In the genomic region with DNA sequence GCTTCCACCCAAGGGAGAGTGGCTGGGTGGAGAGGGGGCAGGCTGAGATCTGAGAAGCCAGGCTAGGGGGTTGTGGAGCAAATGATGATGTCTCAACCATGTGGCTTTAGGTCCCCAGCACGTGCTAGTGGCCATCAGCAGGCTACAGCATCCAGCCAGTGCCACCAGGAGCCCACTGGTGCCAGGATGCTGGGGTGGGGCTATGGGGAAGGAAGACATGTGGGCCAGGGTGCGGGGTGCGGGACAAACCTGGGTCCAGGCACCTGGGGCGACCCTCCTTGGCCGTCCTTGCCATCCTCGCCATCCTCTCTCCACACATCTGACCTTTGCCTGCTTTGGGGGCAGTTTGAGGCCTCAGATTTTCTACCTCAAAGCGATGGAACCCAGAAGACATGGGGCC, we compare ENCODE assay signal across 16 cellular contexts.
A peak's percentile ranks its signal among the peaks of the same experiment; 100 is the strongest.
DNase-seq lines count a peak whose midpoint lies in the region; ATAC-seq and TF ChIP-seq lines count a peak whose summit lies in the region.
"Had no signal": no experiment of that assay in that cellular context is flagged by ENCODE, and none has a peak within 500 bp of the region (broad histone marks: within the 10 kb centered on the region; RNA-seq: fewer than 3 reads in every experiment).

No MANE protein-coding gene starts in this region.

- DNase-seq in Right ventricle myocardium inferior (ENCODE audit: missing footprints) = peak; percentile 11
- no peak for DNase-seq in left ventricle myocardium superior
- peak; percentile 63 for DNase-seq in chondrocyte (ENCODE audit: low spot score)
- DNase-seq in lower lobe of right lung = peak; percentile 21
- peak; percentile 0 for DNase-seq in transverse colon
- DNase-seq in activated CD4-positive, alpha-beta T cell treated with anti-CD3 and anti-CD28 coated beads, Interleukin-2, amount 10 ng/mL, durations not matched to agents 7 days and 5 days = no peak
- no peak for DNase-seq in SIG-M5 treated with dmso at 0.1 percent for 504 hours (lab: John Stamatoyannopoulos, UW; ENCODE audit: unreplicated experiment)
- DNase-seq: ACHN; CD4-positive, alpha-beta T cell; EL; NCI-H1105; NCI-H1694; NCI-H510A treated with DMSO at 0.1 percent for 48 hours; NCI-H82 had no signal

- H3K4me1 Mint-ChIP-seq in chondrocyte (ENCODE audit: low read depth) = no peaks in the 10 kb centered on the region
- peaks cover 4% of the 10 kb centered on the region for H3K4me1 Mint-ChIP-seq in activated CD4-positive, alpha-beta T cell treated with anti-CD3 and anti-CD28 coated beads, Interleukin-2, amount 10 ng/mL, durations not matched to agents 7 days and 5 days
- H3K4me1 Mint-ChIP-seq: GM23338 had no signal

- H3K4me1 ChIP-seq in lower lobe of right lung = peaks cover 2% of the 10 kb centered on the region
- no peaks in the 10 kb centered on the region for H3K4me1 ChIP-seq in transverse colon

- H3K27me3 ChIP-seq in lower lobe of right lung (ENCODE audit: low read depth) = no peaks in the 10 kb centered on the region
- H3K27me3 ChIP-seq in transverse colon = no peaks in the 10 kb centered on the region

- no peak overlapping the region for H3K27ac ChIP-seq in lower lobe of right lung
- no peak overlapping the region for H3K27ac ChIP-seq in transverse colon
- H3K27ac ChIP-seq: HL-60 had no signal

- peaks cover 5% of the 10 kb centered on the region for H3K9me3 Mint-ChIP-seq in chondrocyte (ENCODE audit: low read depth)
- no peaks in the 10 kb centered on the region for H3K9me3 Mint-ChIP-seq in activated CD4-positive, alpha-beta T cell treated with anti-CD3 and anti-CD28 coated beads, Interleukin-2, amount 10 ng/mL, durations not matched to agents 7 days and 5 days
- H3K9me3 Mint-ChIP-seq: CD4-positive, alpha-beta T cell; GM23338 had no signal

- H3K27me3 Mint-ChIP-seq in chondrocyte (ENCODE audit: low read depth) = peaks cover 14% of the 10 kb centered on the region
- H3K27me3 Mint-ChIP-seq in activated CD4-positive, alpha-beta T cell treated with anti-CD3 and anti-CD28 coated beads, Interleukin-2, amount 10 ng/mL, durations not matched to agents 7 days and 5 days = no peaks in the 10 kb centered on the region
- H3K27me3 Mint-ChIP-seq: CD4-positive, alpha-beta T cell had no signal

- no peak overlapping the region for H3K27ac Mint-ChIP-seq in chondrocyte (ENCODE audit: unreplicated experiment)
- no peak overlapping the region for H3K27ac Mint-ChIP-seq in activated CD4-positive, alpha-beta T cell treated with anti-CD3 and anti-CD28 coated beads, Interleukin-2, amount 10 ng/mL, durations not matched to agents 7 days and 5 days
- H3K27ac Mint-ChIP-seq: CD4-positive, alpha-beta T cell; GM23338 had no signal

- H3K36me3 ChIP-seq in lower lobe of right lung = no peaks in the 10 kb centered on the region
- no peaks in the 10 kb centered on the region for H3K36me3 ChIP-seq in transverse colon

- TF ChIP-seq POLR2A in transverse colon (IDR thresholded peaks at IDR 0.05) = no peak

- intact Hi-C loops in Right ventricle myocardium inferior (cut with DNase I) (no loop called here), left ventricle myocardium superior (cut with micrococcal nuclease) (no loop called here), lower lobe of right lung (cut with DNase I) (no loop called here), transverse colon (cut with DNase I; ENCODE audit: low total_unique reads) (no loop called here)

- H3K36me3 Mint-ChIP-seq in chondrocyte (ENCODE audit: low read depth) = no peaks in the 10 kb centered on the region
- H3K36me3 Mint-ChIP-seq in activated CD4-positive, alpha-beta T cell treated with anti-CD3 and anti-CD28 coated beads, Interleukin-2, amount 10 ng/mL, durations not matched to agents 7 days and 5 days (ENCODE audit: low read depth) = no peaks in the 10 kb centered on the region

- no peaks in the 10 kb centered on the region for H3K9me3 ChIP-seq in lower lobe of right lung
- H3K9me3 ChIP-seq in transverse colon = no peaks in the 10 kb centered on the region

- TF ChIP-seq CTCF in chondrocyte (IDR thresholded peaks at IDR 0.05) = no peak
- no peak for TF ChIP-seq CTCF in lower lobe of right lung (IDR thresholded peaks at IDR 0.05)
- TF ChIP-seq CTCF in transverse colon (IDR thresholded peaks at IDR 0.05) = no peak

- TF ChIP-seq EP300 in transverse colon (IDR thresholded peaks at IDR 0.05; ENCODE audit: low read depth) = no peak

- CTCF ChIA-PET in activated CD4-positive, alpha-beta T cell treated with anti-CD3 and anti-CD28 coated beads, Interleukin-2, amount 10 ng/mL, durations not matched to agents 7 days and 5 days (lab: Charles Lee) = no interaction called here

- in situ Hi-C loops in transverse colon (cut with MboI; ENCODE audit: low pct_ligation_motif_present in 1 of 4, low pct_unique_long_range_greater_than_20kb in 1 of 4, low sequenced_read_pairs in 3 of 4) = loop anchor here in 1 of 4 donors (25.0 kb wide), 1 partner anchor 538 kb away; no protein-coding TSS in a partner anchor

- no peak for ATAC-seq in Right ventricle myocardium inferior
- no peak for ATAC-seq in left ventricle myocardium superior
- no peak for ATAC-seq in lower lobe of right lung
- ATAC-seq: GM23338 had no signal

- POLR2A ChIA-PET in activated CD4-positive, alpha-beta T cell treated with anti-CD3 and anti-CD28 coated beads, Interleukin-2, amount 10 ng/mL, durations not matched to agents 7 days and 5 days (lab: Charles Lee) = no interaction called here

- H3K4me3 Mint-ChIP-seq in chondrocyte (ENCODE audit: unreplicated experiment) = no peak overlapping the region
- H3K4me3 Mint-ChIP-seq in activated CD4-positive, alpha-beta T cell treated with anti-CD3 and anti-CD28 coated beads, Interleukin-2, amount 10 ng/mL, durations not matched to agents 7 days and 5 days = no peak overlapping the region
- H3K4me3 Mint-ChIP-seq: CD4-positive, alpha-beta T cell; GM23338 had no signal

- 96% methylated on average over 7 of the region's 7 CpGs; no CpG with 5 or more reads in 1 of the 2 donors for WGBS in transverse colon (ENCODE audit: low coverage in 1 of 2), 2 donors

- H3K4me3 ChIP-seq in lower lobe of right lung (no peak overlapping the region), transverse colon (no peak overlapping the region)
- H3K4me3 ChIP-seq: GM23338 had no signal

Comparison
In these comparisons a context has a peak if more than half of its experiments do, and no peak if none do; other contexts are left out.
1. DNase-seq: peak in Right ventricle myocardium inferior (single experiment), chondrocyte (single experiment), lower lobe of right lung (single experiment) and transverse colon (single experiment); none in left ventricle myocardium superior (single experiment), activated CD4-positive, alpha-beta T cell treated with anti-CD3 and anti-CD28 coated beads, Interleukin-2, amount 10 ng/mL, durations not matched to agents 7 days and 5 days (single experiment) and SIG-M5 treated with dmso at 0.1 percent for 504 hours (single experiment).